8 cellular contexts compared by ENCODE assay signal in the genomic region with DNA sequence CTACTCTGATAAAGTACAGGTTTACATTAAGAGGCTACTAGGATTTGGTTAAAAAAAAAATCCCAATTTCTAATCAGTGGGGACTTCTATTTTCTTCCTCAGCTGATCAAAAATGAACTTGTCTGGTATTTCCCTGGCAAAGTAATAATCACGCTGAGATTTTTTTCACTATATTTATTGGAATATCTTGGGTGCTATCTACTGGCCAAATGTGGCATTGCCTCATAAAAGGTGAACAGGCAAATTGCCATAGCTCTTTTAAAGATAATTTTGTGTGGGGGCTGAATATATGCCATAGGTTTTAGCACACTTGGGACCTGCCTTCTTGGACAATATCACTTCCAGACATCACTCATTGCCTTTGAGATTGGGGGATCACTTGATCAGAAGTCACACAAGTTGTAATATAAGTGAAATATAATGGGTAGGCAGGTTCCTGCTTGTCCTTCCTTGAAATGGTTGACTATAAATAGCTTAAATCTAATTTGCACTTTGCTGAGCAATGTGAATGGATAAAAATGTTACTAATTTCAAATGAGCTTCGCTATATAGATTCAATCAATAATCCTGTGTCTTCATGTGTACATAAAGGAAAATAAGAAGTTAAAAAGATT. TPM values are rescaled to one million over a fixed set of nuclear protein-coding genes. Genes with fewer than 3 reads are reported as not detected.
DNase-seq lines count a peak whose midpoint lies in the region; ATAC-seq, FAIRE-seq and TF ChIP-seq lines count a peak whose summit lies in the region.
"Had no signal": no experiment of that assay in that cellular context is flagged by ENCODE, and none has a peak within 500 bp of the region (broad histone marks: within the 10 kb centered on the region; RNA-seq: fewer than 3 reads in every experiment).

No MANE protein-coding gene starts in this region.

- H3K27me3 Mint-ChIP-seq in HFFc6 (ENCODE audit: insufficient read depth) (peaks cover 7% of the 10 kb centered on the region), endothelial cell (ENCODE audit: unreplicated experiment) (no peaks in the 10 kb centered on the region)
- H3K27me3 Mint-ChIP-seq in activated CD4-positive, alpha-beta T cell treated with anti-CD3 and anti-CD28 coated beads, Interleukin-2, amount 10 ng/mL, durations not matched to agents 24 days and 14 days = peaks cover 20% of the 10 kb centered on the region

- no peaks in the 10 kb centered on the region for H3K4me1 ChIP-seq in pancreas

- H3K4me3 Mint-ChIP-seq in HFFc6 (no peak overlapping the region), endothelial cell (ENCODE audit: unreplicated experiment) (no peak overlapping the region)
- H3K4me3 Mint-ChIP-seq in activated CD4-positive, alpha-beta T cell treated with anti-CD3 and anti-CD28 coated beads, Interleukin-2, amount 10 ng/mL, durations not matched to agents 24 days and 14 days = no peak overlapping the region

- H3K36me3 ChIP-seq in pancreas = no peaks in the 10 kb centered on the region

- DNase-seq in ELR (ENCODE audit: low read depth) = peak; percentile 62
- peak; percentile 40 for DNase-seq in HFFc6
- DNase-seq in NCI-H82 treated with DMSO at 0.1 percent for 48 hours (lab: John Stamatoyannopoulos, UW; ENCODE audit: unreplicated experiment) = peak; percentile 6
- DNase-seq in endothelial cell (ENCODE audit: low spot score) = peak; percentile 48
- peak in 1 of 6 donors; percentile 34 for DNase-seq in pancreas
- no peak for DNase-seq in activated CD4-positive, alpha-beta T cell treated with anti-CD3 and anti-CD28 coated beads, Interleukin-2, amount 10 ng/mL, durations not matched to agents 24 days and 14 days

- no peaks in the 10 kb centered on the region for H3K27me3 ChIP-seq in pancreas

- no peaks in the 10 kb centered on the region for H3K36me3 Mint-ChIP-seq in HFFc6 (ENCODE audit: low read depth)
- H3K36me3 Mint-ChIP-seq in endothelial cell (ENCODE audit: low read depth, unreplicated experiment) = no peaks in the 10 kb centered on the region
- H3K36me3 Mint-ChIP-seq in activated CD4-positive, alpha-beta T cell treated with anti-CD3 and anti-CD28 coated beads, Interleukin-2, amount 10 ng/mL, durations not matched to agents 24 days and 14 days (ENCODE audit: low read depth) = no peaks in the 10 kb centered on the region

- H3K4me1 Mint-ChIP-seq in HFFc6 (ENCODE audit: low read depth) (no peaks in the 10 kb centered on the region), endothelial cell (ENCODE audit: unreplicated experiment) (no peaks in the 10 kb centered on the region)
- H3K4me1 Mint-ChIP-seq in activated CD4-positive, alpha-beta T cell treated with anti-CD3 and anti-CD28 coated beads, Interleukin-2, amount 10 ng/mL, durations not matched to agents 24 days and 14 days = no peaks in the 10 kb centered on the region

- H3K4me3 ChIP-seq in pancreas = no peak overlapping the region

- peak; percentile 78 for TF ChIP-seq CTCF in HFFc6 (IDR thresholded peaks at IDR 0.05)
- TF ChIP-seq CTCF in endothelial cell (IDR thresholded peaks at IDR 0.05; ENCODE audit: unreplicated experiment) = peak; percentile 80
- peak; percentile 20 to 65 (median 43) for TF ChIP-seq CTCF in pancreas (IDR thresholded peaks at IDR 0.05)

- ATAC-seq in pancreas (peak in 3 of 4 donors; percentile 71 to 85 (median 81)), GM21825 (IDR thresholded peaks at IDR 0.05; ENCODE audit: unreplicated experiment) (no peak)

- no peaks in the 10 kb centered on the region for H3K9me3 ChIP-seq in pancreas

- peak; percentile 68 for FAIRE-seq in pancreas (lab: Jason Lieb, UNC)

- no peaks in the 10 kb centered on the region for H3K9me3 Mint-ChIP-seq in HFFc6
- H3K9me3 Mint-ChIP-seq in endothelial cell (ENCODE audit: unreplicated experiment) = no peaks in the 10 kb centered on the region
- no peaks in the 10 kb centered on the region for H3K9me3 Mint-ChIP-seq in activated CD4-positive, alpha-beta T cell treated with anti-CD3 and anti-CD28 coated beads, Interleukin-2, amount 10 ng/mL, durations not matched to agents 24 days and 14 days

- intact Hi-C loops in pancreas (cut with DNase I) = loop anchor here in 1 of 3 donors (10.0 kb wide), 1 partner anchor 882 kb away; no protein-coding TSS in a partner anchor
- intact Hi-C loops in activated CD4-positive, alpha-beta T cell treated with anti-CD3 and anti-CD28 coated beads, Interleukin-2, amount 10 ng/mL, durations not matched to agents 24 days and 14 days (cut with micrococcal nuclease) = loop anchor here (5.0 kb wide), 1 partner anchor 920 kb away; no protein-coding TSS in a partner anchor

- 6 to 17% methylated on average over 2 of the region's 2 CpGs for WGBS in pancreas, 2 donors

- no peak overlapping the region for H3K27ac ChIP-seq in pancreas

- no peak overlapping the region for H3K27ac Mint-ChIP-seq in HFFc6
- no peak overlapping the region for H3K27ac Mint-ChIP-seq in endothelial cell (ENCODE audit: unreplicated experiment)
- H3K27ac Mint-ChIP-seq in activated CD4-positive, alpha-beta T cell treated with anti-CD3 and anti-CD28 coated beads, Interleukin-2, amount 10 ng/mL, durations not matched to agents 24 days and 14 days = no peak overlapping the region

RNA-seq across cellular contexts. Expression of a gene that starts 7.0 kb away (rescaled TPM):
- not detected for total RNA-seq in HFFc6 (2021; fragmentation: NEBNext Ultra II Directional; extraction: Animal tissue kit (Norgen Biotek cat#: 25700))
- total RNA-seq in endothelial cell (ENCODE audit: unreplicated experiment) (3.4 TPM), pancreas (under 1 TPM in 1 of 6 donors, not detected in 5; 0.19 TPM)
- not detected for polyA plus RNA-seq in pancreas
- total RNA-seq in activated CD4-positive, alpha-beta T cell treated with anti-CD3 and anti-CD28 coated beads, Interleukin-2, amount 10 ng/mL, durations not matched to agents 24 days and 14 days = not detected in 2 replicates
- total RNA-seq: activated CD8-positive, alpha-beta memory T cell treated with anti-CD3 and anti-CD28 coated beads for 36 hours had no signal
